ENCODE assay signal across 18 cellular contexts in genomic region chr1:55031098-55031497, GRCh38. TPM values are rescaled to one million over a fixed set of nuclear protein-coding genes. Genes with fewer than 3 reads are reported as not detected.
"Had no signal": no experiment of that assay in that cellular context is flagged by ENCODE, and none has a peak within 500 bp of the region (broad histone marks: within the 10 kb centered on the region; RNA-seq: fewer than 3 reads in every experiment).

No MANE protein-coding gene starts in this region.

RNA-seq across cellular contexts. Expression of gene PCSK9, which starts 8.2 kb away (rescaled TPM):
- total RNA-seq: activated naive CD4-positive, alpha-beta T cell treated with anti-CD3 and anti-CD28 coated beads for 36 hours; activated naive CD4-positive, alpha-beta T cell treated with anti-CD3 and anti-CD28 coated beads, Interleukin-2, amount 50 U/mL, for 72 hours; activated naive CD8-positive, alpha-beta T cell treated with anti-CD3 and anti-CD28 coated beads for 36 hours; activated naive CD8-positive, alpha-beta T cell treated with anti-CD3 and anti-CD28 coated beads, Interleukin-2, amount 10 ng/mL, durations not matched to agents 7 days and 5 days; activated T-cell treated with anti-CD3 and anti-CD28 coated beads, Interleukin-2, amount 50 U/mL, for 72 hours; activated T-helper 1 cell treated with anti-CD3 and anti-CD28 coated beads, Interleukin-12 subunit alpha, Interleukin-12 subunit beta, Interleukin-2, Interleukin-4 antibody, amounts not matched to agents 30 ng/mL and 10 ng/mL and 1 ng/mL, durations not matched to agents 14 hours and 24 hours and 36 hours; activated T-helper 17 cell treated with anti-CD3 and anti-CD28 coated beads, Interleukin-2, amount 50 U/mL, for 72 hours; ascending aorta; cardiac septum had no signal
- polyA plus RNA-seq: cardiac muscle cell had no signal

RNA-seq across cellular contexts. Expression of gene BSND, which starts 32.4 kb away (rescaled TPM):
- total RNA-seq: activated naive CD4-positive, alpha-beta T cell treated with anti-CD3 and anti-CD28 coated beads for 36 hours; activated naive CD8-positive, alpha-beta T cell treated with anti-CD3 and anti-CD28 coated beads for 36 hours; activated naive CD8-positive, alpha-beta T cell treated with anti-CD3 and anti-CD28 coated beads, Interleukin-2, amount 10 ng/mL, durations not matched to agents 7 days and 5 days; activated T-cell treated with anti-CD3 and anti-CD28 coated beads, Interleukin-2, amount 50 U/mL, for 4 hours; activated T-cell treated with anti-CD3 and anti-CD28 coated beads, Interleukin-2, amount 50 U/mL, for 72 hours; activated T-helper 1 cell treated with anti-CD3 and anti-CD28 coated beads, Interleukin-12 subunit alpha, Interleukin-12 subunit beta, Interleukin-2, Interleukin-4 antibody, amounts not matched to agents 30 ng/mL and 10 ng/mL and 1 ng/mL, durations not matched to agents 14 hours and 24 hours and 36 hours; activated T-helper 2 cell treated with anti-CD3 and anti-CD28 coated beads, Interferon-gamma antibody, Interleukin-2, Interleukin-4, amounts not matched to agents 10 μg/mL and 5 μg/mL and 100 μg/mL, durations not matched to agents 14 hours and 24 hours and 36 hours; adrenal gland; aorta; ascending aorta; astrocyte; body of pancreas; bronchial epithelial cell; cardiac muscle cell; cardiac septum; chondrocyte had no signal
- polyA plus RNA-seq: aorta, cardiac muscle cell had no signal

RNA-seq across cellular contexts. Expression of gene TMEM61, which starts 50.7 kb away (rescaled TPM):
- total RNA-seq: activated naive CD4-positive, alpha-beta T cell treated with anti-CD3 and anti-CD28 coated beads for 36 hours; activated naive CD8-positive, alpha-beta T cell treated with anti-CD3 and anti-CD28 coated beads for 36 hours; activated naive CD8-positive, alpha-beta T cell treated with anti-CD3 and anti-CD28 coated beads, Interleukin-2, amount 10 ng/mL, durations not matched to agents 7 days and 5 days; activated T-cell treated with anti-CD3 and anti-CD28 coated beads, Interleukin-2, amount 50 U/mL, for 72 hours; activated T-helper 1 cell treated with anti-CD3 and anti-CD28 coated beads, Interleukin-12 subunit alpha, Interleukin-12 subunit beta, Interleukin-2, Interleukin-4 antibody, amounts not matched to agents 30 ng/mL and 10 ng/mL and 1 ng/mL, durations not matched to agents 14 hours and 24 hours and 36 hours; activated T-helper 17 cell treated with anti-CD3 and anti-CD28 coated beads, Interleukin-2, amount 50 U/mL, for 72 hours; ascending aorta; astrocyte; cardiac muscle cell; cardiac septum; chondrocyte had no signal
- polyA plus RNA-seq: cardiac muscle cell had no signal
